ENCODE assay signal across 8 cellular contexts in the genomic region with DNA sequence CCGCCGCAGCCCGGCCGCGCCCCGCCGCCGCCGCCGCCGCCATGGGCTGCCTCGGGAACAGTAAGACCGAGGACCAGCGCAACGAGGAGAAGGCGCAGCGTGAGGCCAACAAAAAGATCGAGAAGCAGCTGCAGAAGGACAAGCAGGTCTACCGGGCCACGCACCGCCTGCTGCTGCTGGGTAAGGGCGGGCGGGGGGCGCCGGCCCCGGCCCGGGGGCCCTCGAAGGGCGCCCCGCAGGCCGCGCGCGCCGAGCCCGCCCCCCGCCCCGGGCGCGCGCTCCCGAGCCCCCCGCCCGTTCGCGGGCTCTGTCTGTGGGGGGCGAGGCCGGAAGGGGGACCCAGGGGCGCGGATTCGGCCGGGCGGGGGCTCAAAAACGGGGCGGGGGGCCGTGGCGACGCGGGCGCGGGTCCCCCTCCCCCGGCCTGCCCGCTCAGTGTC. TPM values are rescaled to one million over a fixed set of nuclear protein-coding genes. Genes with fewer than 3 reads are reported as not detected.
A peak's percentile ranks its signal among the peaks of the same experiment; 100 is the strongest.
DNase-seq lines count a peak whose midpoint lies in the region; ATAC-seq and TF ChIP-seq lines count a peak whose summit lies in the region.

No MANE protein-coding gene starts in this region.

- H3K36me3 ChIP-seq in CD4-positive, alpha-beta memory T cell (ENCODE audit: insufficient read depth, low read length), result no peaks in the 10 kb centered on the region

- peaks cover 49% of the 10 kb centered on the region for H3K4me1 ChIP-seq in CD4-positive, alpha-beta memory T cell (ENCODE audit: insufficient read depth, low read length)

- H3K4me3 Mint-ChIP-seq in CD4-positive, alpha-beta memory T cell, result peak overlapping the region; percentile 93 to 98 (median 96)
- peak overlapping the region; percentile 95 for H3K4me3 Mint-ChIP-seq in memory B cell

- H3K27ac Mint-ChIP-seq in CD4-positive, alpha-beta memory T cell, result peak overlapping the region; percentile 95 to 99 (median 98)
- H3K27ac Mint-ChIP-seq in memory B cell, result peak overlapping the region; percentile 97

- no peak for TF ChIP-seq CTCF in choroid plexus epithelial cell (conservative IDR thresholded peaks at IDR 0.05; ENCODE audit: low read depth, low read length)

- H3K9me3 Mint-ChIP-seq in CD4-positive, alpha-beta memory T cell, result peaks cover 0 to 2% (median 0%) of the 10 kb centered on the region in 8 donors
- H3K9me3 Mint-ChIP-seq in memory B cell, result no peaks in the 10 kb centered on the region

- H3K4me3 ChIP-seq in CD4-positive, alpha-beta memory T cell (ENCODE audit: low read length in 2 of 2), result peak overlapping the region in 1 of 2 donors; percentile 69
- H3K4me3 ChIP-seq in choroid plexus epithelial cell (ENCODE audit: low read depth, low read length), result peak overlapping the region; percentile 81

- peaks cover 9 to 37% of the 10 kb centered on the region in 2 donors for H3K36me3 Mint-ChIP-seq in CD4-positive, alpha-beta memory T cell
- peaks cover 3% of the 10 kb centered on the region for H3K36me3 Mint-ChIP-seq in memory B cell

- no peaks in the 10 kb centered on the region for H3K27me3 Mint-ChIP-seq in CD4-positive, alpha-beta memory T cell
- H3K27me3 Mint-ChIP-seq in memory B cell, result no peaks in the 10 kb centered on the region

- no peaks in the 10 kb centered on the region for H3K27me3 ChIP-seq in CD4-positive, alpha-beta memory T cell (ENCODE audit: insufficient read depth, low read length)

- DNase-seq in CD4-positive, alpha-beta memory T cell, result peak in 1 of 5 donors; percentile 66
- DNase-seq in T-helper 2 cell (peak in 3 of 5 experiments; percentile 20 to 64 (median 25)), choroid plexus epithelial cell (ENCODE audit: low read depth) (peak; percentile 51), memory B cell (ENCODE audit: low spot score in 2 of 2) (peak in 1 of 2 donors; percentile 49), substantia nigra (lab: John Stamatoyannopoulos, UW) (peak in 9 of 49 donors; percentile 28 to 65 (median 49)), superior temporal gyrus (ENCODE audit: extremely low spot score) (no peak), NCI-H1436 (lab: John Stamatoyannopoulos, UW) (no peak)

- POLR2A ChIA-PET in CD4-positive, alpha-beta memory T cell (lab: Charles Lee; ENCODE audit: partially characterized antibody), result interaction anchor here (0.7 to 4.7 kb wide), 13 partner anchors 13 to 583 kb away, joined by 3 to 69 read pairs (median 4); a partner anchor contains a TSS

- H3K4me1 Mint-ChIP-seq in CD4-positive, alpha-beta memory T cell, result peaks cover 29 to 55% (median 43%) of the 10 kb centered on the region in 4 donors
- peaks cover 30% of the 10 kb centered on the region for H3K4me1 Mint-ChIP-seq in memory B cell

- ATAC-seq in HG03025 (IDR thresholded peaks at IDR 0.05; ENCODE audit: low FRiP score, unreplicated experiment) (peak; percentile 1), memory B cell (ENCODE audit: low read depth) (peak; percentile 1)

- peak overlapping the region; percentile 80 for H3K27ac ChIP-seq in CD4-positive, alpha-beta memory T cell (ENCODE audit: low read depth, low read length)
- H3K27ac ChIP-seq in substantia nigra (ENCODE audit: low read depth, low read length, poor library complexity, severe bottlenecking), result peak overlapping the region; percentile 94

- CTCF ChIA-PET in CD4-positive, alpha-beta memory T cell (lab: Charles Lee; ENCODE audit: partially characterized antibody), result no interaction called here

- intact Hi-C loops in CD4-positive, alpha-beta memory T cell (cut with micrococcal nuclease), result loop anchor here (1.0 to 10.0 kb wide), 6 partner anchors 17 to 1497 kb away; a partner anchor contains a TSS

- no peaks in the 10 kb centered on the region for H3K9me3 ChIP-seq in CD4-positive, alpha-beta memory T cell (ENCODE audit: control insufficient read depth in 1 of 2, low read length in 2 of 2)

RNA-seq across cellular contexts. Expression of a gene that starts 39.2 kb away (rescaled TPM):
- total RNA-seq in CD4-positive, alpha-beta memory T cell, result 100 to 1,000 TPM; 641 to 645 TPM
- polyA plus RNA-seq in CD4-positive, alpha-beta memory T cell, result 100 to 1,000 TPM in 1 of 2 donors, 10 to 100 TPM in 1; 70.1 to 184 TPM

RNA-seq across cellular contexts. Expression of a gene that starts 41.0 kb away (rescaled TPM):
- total RNA-seq in CD4-positive, alpha-beta memory T cell, result 1 to 10 TPM in 1 of 2 experiments, under 1 TPM in 1; 0.94 to 1.1 TPM
- not detected for polyA plus RNA-seq in CD4-positive, alpha-beta memory T cell

Comparison
In these comparisons a context has a peak if more than half of its experiments do, and no peak if none do; other contexts are left out.
1. DNase-seq: peak in T-helper 2 cell (3 of 5) and choroid plexus epithelial cell (single experiment); none in superior temporal gyrus (single experiment) and NCI-H1436 (single experiment).